ENCODE assay signal across 1 cellular context in the genomic region with DNA sequence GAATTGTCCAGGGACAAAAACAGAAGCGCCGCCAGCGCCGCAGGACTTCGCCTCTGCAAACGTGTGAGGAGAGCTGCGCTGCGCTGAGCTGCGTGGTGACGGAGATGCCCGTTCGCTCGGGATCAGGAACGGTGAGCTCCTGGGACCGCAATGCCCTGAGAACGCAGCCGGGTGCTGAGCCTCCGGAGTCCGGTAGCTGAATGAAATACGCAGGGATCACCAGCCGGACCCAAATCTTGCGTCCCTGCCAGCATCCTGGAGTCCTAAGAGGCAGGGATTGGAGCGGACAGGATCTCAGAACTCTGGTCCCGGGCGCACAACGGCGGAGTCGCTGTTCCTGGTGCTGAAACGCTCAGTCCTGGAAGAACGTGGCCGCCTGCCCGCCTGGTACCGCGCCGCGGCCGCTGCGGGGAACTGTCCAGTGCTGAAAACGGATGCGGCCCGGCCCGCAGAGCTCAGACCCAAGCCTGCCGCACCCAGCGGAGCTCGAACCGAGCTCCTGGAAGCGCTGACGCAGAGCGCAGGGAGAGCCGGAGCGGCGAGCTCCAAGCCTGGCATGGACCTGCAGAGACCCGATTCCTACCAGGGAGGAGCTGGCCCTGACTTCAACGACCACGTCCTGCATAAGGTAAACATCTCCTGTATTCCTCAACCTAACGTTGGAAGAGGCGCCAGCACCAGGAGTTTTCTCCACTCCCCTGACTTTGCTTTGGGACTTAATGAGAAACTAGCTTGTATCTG.
A peak's percentile ranks its signal among the peaks of the same experiment; 100 is the strongest.
TF ChIP-seq lines count a peak whose summit lies in the region.

No MANE protein-coding gene starts in this region.

TF ChIP-seq in HepG2, 621 proteins besides CTCF, POLR2A, EP300 and RAD21 (continued from another document and continues in another):
- TF ChIP-seq, protein P1, sequence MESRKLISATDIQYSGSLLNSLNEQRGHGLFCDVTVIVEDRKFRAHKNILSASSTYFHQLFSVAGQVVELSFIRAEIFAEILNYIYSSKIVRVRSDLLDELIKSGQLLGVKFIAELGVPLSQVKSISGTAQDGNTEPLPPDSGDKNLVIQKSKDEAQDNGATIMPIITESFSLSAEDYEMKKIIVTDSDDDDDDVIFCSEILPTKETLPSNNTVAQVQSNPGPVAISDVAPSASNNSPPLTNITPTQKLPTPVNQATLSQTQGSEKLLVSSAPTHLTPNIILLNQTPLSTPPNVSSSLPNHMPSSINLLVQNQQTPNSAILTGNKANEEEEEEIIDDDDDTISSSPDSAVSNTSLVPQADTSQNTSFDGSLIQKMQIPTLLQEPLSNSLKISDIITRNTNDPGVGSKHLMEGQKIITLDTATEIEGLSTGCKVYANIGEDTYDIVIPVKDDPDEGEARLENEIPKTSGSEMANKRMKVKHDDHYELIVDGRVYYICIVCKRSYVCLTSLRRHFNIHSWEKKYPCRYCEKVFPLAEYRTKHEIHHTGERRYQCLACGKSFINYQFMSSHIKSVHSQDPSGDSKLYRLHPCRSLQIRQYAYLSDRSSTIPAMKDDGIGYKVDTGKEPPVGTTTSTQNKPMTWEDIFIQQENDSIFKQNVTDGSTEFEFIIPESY (CRISPR knock-in tag; IDR thresholded peaks at IDR 0.05): peak; percentile 92
- TF ChIP-seq, protein P2, sequence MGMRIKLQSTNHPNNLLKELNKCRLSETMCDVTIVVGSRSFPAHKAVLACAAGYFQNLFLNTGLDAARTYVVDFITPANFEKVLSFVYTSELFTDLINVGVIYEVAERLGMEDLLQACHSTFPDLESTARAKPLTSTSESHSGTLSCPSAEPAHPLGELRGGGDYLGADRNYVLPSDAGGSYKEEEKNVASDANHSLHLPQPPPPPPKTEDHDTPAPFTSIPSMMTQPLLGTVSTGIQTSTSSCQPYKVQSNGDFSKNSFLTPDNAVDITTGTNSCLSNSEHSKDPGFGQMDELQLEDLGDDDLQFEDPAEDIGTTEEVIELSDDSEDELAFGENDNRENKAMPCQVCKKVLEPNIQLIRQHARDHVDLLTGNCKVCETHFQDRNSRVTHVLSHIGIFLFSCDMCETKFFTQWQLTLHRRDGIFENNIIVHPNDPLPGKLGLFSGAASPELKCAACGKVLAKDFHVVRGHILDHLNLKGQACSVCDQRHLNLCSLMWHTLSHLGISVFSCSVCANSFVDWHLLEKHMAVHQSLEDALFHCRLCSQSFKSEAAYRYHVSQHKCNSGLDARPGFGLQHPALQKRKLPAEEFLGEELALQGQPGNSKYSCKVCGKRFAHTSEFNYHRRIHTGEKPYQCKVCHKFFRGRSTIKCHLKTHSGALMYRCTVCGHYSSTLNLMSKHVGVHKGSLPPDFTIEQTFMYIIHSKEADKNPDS (CRISPR knock-in tag; IDR thresholded peaks at IDR 0.05): peak; percentile 99
- TF ChIP-seq SMAD3 (CRISPR knock-in tag; IDR thresholded peaks at IDR 0.05) (peak; percentile 100), NFE2L2 (IDR thresholded peaks at IDR 0.05; ENCODE audit: low read length) (no peak), ZBTB7A (CRISPR knock-in tag; IDR thresholded peaks at IDR 0.05) (peak; percentile 99), FOXJ3 (CRISPR knock-in tag; IDR thresholded peaks at IDR 0.05; ENCODE audit: borderline replicate concordance) (peak; percentile 88), MED8 (CRISPR knock-in tag; IDR thresholded peaks at IDR 0.05; ENCODE audit: insufficient replicate concordance) (peak; percentile 86), HDAC6 (IDR thresholded peaks at IDR 0.05; ENCODE audit: low read depth, low read length) (no peak), SRY (CRISPR knock-in tag; IDR thresholded peaks at IDR 0.05) (peak; percentile 100), ZNF777 (CRISPR knock-in tag; IDR thresholded peaks at IDR 0.05) (peak; percentile 97), ZNF136 (CRISPR knock-in tag; IDR thresholded peaks at IDR 0.05; ENCODE audit: low read depth) (peak; percentile 100), ZNF121 (CRISPR knock-in tag; IDR thresholded peaks at IDR 0.05) (peak; percentile 93), NRL (CRISPR knock-in tag; IDR thresholded peaks at IDR 0.05; ENCODE audit: borderline replicate concordance) (peak; percentile 100), ZNF17 (CRISPR knock-in tag; IDR thresholded peaks at IDR 0.05) (peak; percentile 99), U2AF2 (IDR thresholded peaks at IDR 0.05; ENCODE audit: low read depth, low read length) (no peak), KDM3A (CRISPR knock-in tag; IDR thresholded peaks at IDR 0.05; ENCODE audit: low read depth) (peak; percentile 100), ARNT (IDR thresholded peaks at IDR 0.05) (no peak), ZSCAN21 (CRISPR knock-in tag; IDR thresholded peaks at IDR 0.05; ENCODE audit: borderline replicate concordance) (peak; percentile 100), ZNF292 (CRISPR knock-in tag; IDR thresholded peaks at IDR 0.05; ENCODE audit: borderline replicate concordance, low read depth) (peak; percentile 96; the same call in 1 of the 2 replicates), ZNF235 (CRISPR knock-in tag; IDR thresholded peaks at IDR 0.05; ENCODE audit: borderline replicate concordance) (peak; percentile 100), REPIN1 (CRISPR knock-in tag; IDR thresholded peaks at IDR 0.05; ENCODE audit: borderline replicate concordance, low read depth) (peak; percentile 100), ZNF773 (CRISPR knock-in tag; IDR thresholded peaks at IDR 0.05; ENCODE audit: borderline replicate concordance) (peak; percentile 100), ZFP36 (IDR thresholded peaks at IDR 0.05; ENCODE audit: borderline replicate concordance, low read depth, low read length, partially characterized antibody) (no peak), NR2C2 (CRISPR knock-in tag; IDR thresholded peaks at IDR 0.05; ENCODE audit: borderline replicate concordance) (peak; percentile 71), GATAD2A (CRISPR knock-in tag; IDR thresholded peaks at IDR 0.05) (peak; percentile 93), MZF1 (CRISPR knock-in tag; IDR thresholded peaks at IDR 0.05; ENCODE audit: borderline replicate concordance) (peak; percentile 99), ISL2 (CRISPR knock-in tag; IDR thresholded peaks at IDR 0.05) (peak; percentile 98)
- TF ChIP-seq, protein P3, sequence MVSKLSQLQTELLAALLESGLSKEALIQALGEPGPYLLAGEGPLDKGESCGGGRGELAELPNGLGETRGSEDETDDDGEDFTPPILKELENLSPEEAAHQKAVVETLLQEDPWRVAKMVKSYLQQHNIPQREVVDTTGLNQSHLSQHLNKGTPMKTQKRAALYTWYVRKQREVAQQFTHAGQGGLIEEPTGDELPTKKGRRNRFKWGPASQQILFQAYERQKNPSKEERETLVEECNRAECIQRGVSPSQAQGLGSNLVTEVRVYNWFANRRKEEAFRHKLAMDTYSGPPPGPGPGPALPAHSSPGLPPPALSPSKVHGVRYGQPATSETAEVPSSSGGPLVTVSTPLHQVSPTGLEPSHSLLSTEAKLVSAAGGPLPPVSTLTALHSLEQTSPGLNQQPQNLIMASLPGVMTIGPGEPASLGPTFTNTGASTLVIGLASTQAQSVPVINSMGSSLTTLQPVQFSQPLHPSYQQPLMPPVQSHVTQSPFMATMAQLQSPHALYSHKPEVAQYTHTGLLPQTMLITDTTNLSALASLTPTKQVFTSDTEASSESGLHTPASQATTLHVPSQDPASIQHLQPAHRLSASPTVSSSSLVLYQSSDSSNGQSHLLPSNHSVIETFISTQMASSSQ (IDR thresholded peaks at IDR 0.05; ENCODE audit: low read depth): no peak
- TF ChIP-seq, protein P3 (CRISPR knock-in tag; IDR thresholded peaks at IDR 0.05; ENCODE audit: borderline replicate concordance): peak; percentile 89
- TF ChIP-seq, protein P4, sequence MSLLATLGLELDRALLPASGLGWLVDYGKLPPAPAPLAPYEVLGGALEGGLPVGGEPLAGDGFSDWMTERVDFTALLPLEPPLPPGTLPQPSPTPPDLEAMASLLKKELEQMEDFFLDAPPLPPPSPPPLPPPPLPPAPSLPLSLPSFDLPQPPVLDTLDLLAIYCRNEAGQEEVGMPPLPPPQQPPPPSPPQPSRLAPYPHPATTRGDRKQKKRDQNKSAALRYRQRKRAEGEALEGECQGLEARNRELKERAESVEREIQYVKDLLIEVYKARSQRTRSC (CRISPR knock-in tag; IDR thresholded peaks at IDR 0.05; ENCODE audit: low read depth): peak; percentile 100
- TF ChIP-seq, protein P5, sequence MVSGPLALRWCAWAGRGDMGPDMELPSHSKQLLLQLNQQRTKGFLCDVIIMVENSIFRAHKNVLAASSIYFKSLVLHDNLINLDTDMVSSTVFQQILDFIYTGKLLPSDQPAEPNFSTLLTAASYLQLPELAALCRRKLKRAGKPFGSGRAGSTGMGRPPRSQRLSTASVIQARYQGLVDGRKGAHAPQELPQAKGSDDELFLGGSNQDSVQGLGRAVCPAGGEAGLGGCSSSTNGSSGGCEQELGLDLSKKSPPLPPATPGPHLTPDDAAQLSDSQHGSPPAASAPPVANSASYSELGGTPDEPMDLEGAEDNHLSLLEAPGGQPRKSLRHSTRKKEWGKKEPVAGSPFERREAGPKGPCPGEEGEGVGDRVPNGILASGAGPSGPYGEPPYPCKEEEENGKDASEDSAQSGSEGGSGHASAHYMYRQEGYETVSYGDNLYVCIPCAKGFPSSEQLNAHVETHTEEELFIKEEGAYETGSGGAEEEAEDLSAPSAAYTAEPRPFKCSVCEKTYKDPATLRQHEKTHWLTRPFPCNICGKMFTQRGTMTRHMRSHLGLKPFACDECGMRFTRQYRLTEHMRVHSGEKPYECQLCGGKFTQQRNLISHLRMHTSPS (CRISPR knock-in tag; IDR thresholded peaks at IDR 0.05; ENCODE audit: low read depth): peak; percentile 96
- TF ChIP-seq, protein P6, sequence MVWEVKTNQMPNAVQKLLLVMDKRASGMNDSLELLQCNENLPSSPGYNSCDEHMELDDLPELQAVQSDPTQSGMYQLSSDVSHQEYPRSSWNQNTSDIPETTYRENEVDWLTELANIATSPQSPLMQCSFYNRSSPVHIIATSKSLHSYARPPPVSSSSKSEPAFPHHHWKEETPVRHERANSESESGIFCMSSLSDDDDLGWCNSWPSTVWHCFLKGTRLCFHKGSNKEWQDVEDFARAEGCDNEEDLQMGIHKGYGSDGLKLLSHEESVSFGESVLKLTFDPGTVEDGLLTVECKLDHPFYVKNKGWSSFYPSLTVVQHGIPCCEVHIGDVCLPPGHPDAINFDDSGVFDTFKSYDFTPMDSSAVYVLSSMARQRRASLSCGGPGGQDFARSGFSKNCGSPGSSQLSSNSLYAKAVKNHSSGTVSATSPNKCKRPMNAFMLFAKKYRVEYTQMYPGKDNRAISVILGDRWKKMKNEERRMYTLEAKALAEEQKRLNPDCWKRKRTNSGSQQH (CRISPR knock-in tag; IDR thresholded peaks at IDR 0.05; ENCODE audit: low read depth): peak; percentile 100
- TF ChIP-seq, protein P7, sequence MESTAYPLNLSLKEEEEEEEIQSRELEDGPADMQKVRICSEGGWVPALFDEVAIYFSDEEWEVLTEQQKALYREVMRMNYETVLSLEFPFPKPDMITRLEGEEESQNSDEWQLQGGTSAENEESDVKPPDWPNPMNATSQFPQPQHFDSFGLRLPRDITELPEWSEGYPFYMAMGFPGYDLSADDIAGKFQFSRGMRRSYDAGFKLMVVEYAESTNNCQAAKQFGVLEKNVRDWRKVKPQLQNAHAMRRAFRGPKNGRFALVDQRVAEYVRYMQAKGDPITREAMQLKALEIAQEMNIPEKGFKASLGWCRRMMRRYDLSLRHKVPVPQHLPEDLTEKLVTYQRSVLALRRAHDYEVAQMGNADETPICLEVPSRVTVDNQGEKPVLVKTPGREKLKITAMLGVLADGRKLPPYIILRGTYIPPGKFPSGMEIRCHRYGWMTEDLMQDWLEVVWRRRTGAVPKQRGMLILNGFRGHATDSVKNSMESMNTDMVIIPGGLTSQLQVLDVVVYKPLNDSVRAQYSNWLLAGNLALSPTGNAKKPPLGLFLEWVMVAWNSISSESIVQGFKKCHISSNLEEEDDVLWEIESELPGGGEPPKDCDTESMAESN (CRISPR knock-in tag; conservative IDR thresholded peaks at IDR 0.05): peak; percentile 100
- TF ChIP-seq, protein P8, sequence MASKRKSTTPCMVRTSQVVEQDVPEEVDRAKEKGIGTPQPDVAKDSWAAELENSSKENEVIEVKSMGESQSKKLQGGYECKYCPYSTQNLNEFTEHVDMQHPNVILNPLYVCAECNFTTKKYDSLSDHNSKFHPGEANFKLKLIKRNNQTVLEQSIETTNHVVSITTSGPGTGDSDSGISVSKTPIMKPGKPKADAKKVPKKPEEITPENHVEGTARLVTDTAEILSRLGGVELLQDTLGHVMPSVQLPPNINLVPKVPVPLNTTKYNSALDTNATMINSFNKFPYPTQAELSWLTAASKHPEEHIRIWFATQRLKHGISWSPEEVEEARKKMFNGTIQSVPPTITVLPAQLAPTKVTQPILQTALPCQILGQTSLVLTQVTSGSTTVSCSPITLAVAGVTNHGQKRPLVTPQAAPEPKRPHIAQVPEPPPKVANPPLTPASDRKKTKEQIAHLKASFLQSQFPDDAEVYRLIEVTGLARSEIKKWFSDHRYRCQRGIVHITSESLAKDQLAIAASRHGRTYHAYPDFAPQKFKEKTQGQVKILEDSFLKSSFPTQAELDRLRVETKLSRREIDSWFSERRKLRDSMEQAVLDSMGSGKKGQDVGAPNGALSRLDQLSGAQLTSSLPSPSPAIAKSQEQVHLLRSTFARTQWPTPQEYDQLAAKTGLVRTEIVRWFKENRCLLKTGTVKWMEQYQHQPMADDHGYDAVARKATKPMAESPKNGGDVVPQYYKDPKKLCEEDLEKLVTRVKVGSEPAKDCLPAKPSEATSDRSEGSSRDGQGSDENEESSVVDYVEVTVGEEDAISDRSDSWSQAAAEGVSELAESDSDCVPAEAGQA (IDR thresholded peaks at IDR 0.05; ENCODE audit: low read depth): no peak
- TF ChIP-seq, protein P8 (CRISPR knock-in tag; IDR thresholded peaks at IDR 0.05; ENCODE audit: borderline replicate concordance): peak; percentile 100
